ENCODE assay signal across 1 cellular context in the genomic region with DNA sequence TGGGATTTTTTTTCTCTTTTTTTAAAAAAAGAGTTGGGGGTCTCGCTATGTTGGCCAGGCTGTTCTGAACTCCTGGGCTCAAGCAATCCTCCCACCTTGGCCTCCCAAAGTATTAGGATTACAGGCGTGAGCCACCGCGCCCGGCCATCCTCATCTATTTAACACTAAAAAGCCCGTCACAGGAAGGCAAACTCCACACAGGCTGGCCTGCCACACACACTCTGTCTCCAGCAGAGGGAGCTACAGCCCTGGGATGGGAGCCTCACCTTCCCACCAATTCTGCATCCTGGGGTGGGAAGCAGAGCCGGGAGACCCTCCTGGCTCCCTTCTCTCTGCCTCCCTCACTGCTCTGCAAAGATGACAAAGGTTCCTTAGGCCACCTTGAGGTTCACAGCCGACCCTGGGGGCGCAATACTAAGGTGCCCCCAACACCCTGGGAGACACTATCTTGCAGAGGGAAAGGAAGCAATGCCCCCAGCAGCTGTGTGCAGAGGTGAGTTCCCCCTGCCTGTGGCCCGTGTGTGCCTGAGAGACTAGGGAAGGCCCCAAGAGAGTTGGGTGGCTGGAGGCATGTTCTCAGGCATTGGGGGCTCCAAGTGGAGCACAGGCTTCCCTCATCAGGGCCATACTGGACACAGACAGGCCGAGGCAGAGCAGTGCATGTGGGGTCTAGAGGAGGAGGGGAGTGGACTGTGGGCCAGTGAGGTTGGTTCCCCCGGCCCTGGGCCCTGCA.
TF ChIP-seq lines count a peak whose summit lies in the region.

No MANE protein-coding gene starts in this region.

TF ChIP-seq in HepG2, 621 proteins besides CTCF, POLR2A, EP300 and RAD21:
- TF ChIP-seq MIER3 (CRISPR knock-in tag; IDR thresholded peaks at IDR 0.05; ENCODE audit: borderline replicate concordance) (no peak), ZSCAN31 (CRISPR knock-in tag; IDR thresholded peaks at IDR 0.05; ENCODE audit: low read depth) (no peak), ZNF652 (CRISPR knock-in tag; IDR thresholded peaks at IDR 0.05; ENCODE audit: borderline replicate concordance, low read depth) (peak; percentile 76), STAG1 (CRISPR knock-in tag; IDR thresholded peaks at IDR 0.05) (peak; percentile 74), SMC3 (IDR thresholded peaks at IDR 0.05; ENCODE audit: low read length) (peak; percentile 46), MAFF (IDR thresholded peaks at IDR 0.05; ENCODE audit: low read depth, low read length) (no peak), ZNF350 (CRISPR knock-in tag; IDR thresholded peaks at IDR 0.05; ENCODE audit: borderline replicate concordance, low read depth) (no peak), AGO2 (optimal IDR thresholded peaks at IDR 0.05; ENCODE audit: low read depth, low read length) (peak; percentile 23), ZNF75D (CRISPR knock-in tag; IDR thresholded peaks at IDR 0.05; ENCODE audit: borderline replicate concordance) (no peak), SKI (IDR thresholded peaks at IDR 0.05; ENCODE audit: partially characterized antibody) (no peak), ZFY (CRISPR knock-in tag; IDR thresholded peaks at IDR 0.05) (no peak)
- TF ChIP-seq, protein P1, sequence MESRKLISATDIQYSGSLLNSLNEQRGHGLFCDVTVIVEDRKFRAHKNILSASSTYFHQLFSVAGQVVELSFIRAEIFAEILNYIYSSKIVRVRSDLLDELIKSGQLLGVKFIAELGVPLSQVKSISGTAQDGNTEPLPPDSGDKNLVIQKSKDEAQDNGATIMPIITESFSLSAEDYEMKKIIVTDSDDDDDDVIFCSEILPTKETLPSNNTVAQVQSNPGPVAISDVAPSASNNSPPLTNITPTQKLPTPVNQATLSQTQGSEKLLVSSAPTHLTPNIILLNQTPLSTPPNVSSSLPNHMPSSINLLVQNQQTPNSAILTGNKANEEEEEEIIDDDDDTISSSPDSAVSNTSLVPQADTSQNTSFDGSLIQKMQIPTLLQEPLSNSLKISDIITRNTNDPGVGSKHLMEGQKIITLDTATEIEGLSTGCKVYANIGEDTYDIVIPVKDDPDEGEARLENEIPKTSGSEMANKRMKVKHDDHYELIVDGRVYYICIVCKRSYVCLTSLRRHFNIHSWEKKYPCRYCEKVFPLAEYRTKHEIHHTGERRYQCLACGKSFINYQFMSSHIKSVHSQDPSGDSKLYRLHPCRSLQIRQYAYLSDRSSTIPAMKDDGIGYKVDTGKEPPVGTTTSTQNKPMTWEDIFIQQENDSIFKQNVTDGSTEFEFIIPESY (CRISPR knock-in tag; IDR thresholded peaks at IDR 0.05) = peak; percentile 58; the same call in 1 of the 2 replicates
